Comparison of ENCODE assay signal across 7 cellular contexts in genomic region chr4:187270154-187270553, GRCh38.
"Had no signal": no experiment of that assay in that cellular context is flagged by ENCODE, and none has a peak within 500 bp of the region (broad histone marks: within the 10 kb centered on the region; RNA-seq: fewer than 3 reads in every experiment).

No MANE protein-coding gene starts in this region.

- H3K4me1 Mint-ChIP-seq: GM23338, IgD-negative memory B cell had no signal

- H3K36me3 Mint-ChIP-seq: IgD-negative memory B cell had no signal

- H3K4me3 ChIP-seq: GM23338, HAP-1 had no signal

- ATAC-seq: GM23338, HCT116, HepG2 had no signal

- H3K4me3 Mint-ChIP-seq: GM23338, HFFc6, IgD-negative memory B cell had no signal

- H3K27me3 Mint-ChIP-seq: IgD-negative memory B cell had no signal

- DNase-seq: H7, HFFc6 had no signal

- H3K27ac Mint-ChIP-seq: GM23338, HFFc6, IgD-negative memory B cell had no signal

- H3K9me3 Mint-ChIP-seq: GM23338, HFFc6 had no signal
